In the genomic region with DNA sequence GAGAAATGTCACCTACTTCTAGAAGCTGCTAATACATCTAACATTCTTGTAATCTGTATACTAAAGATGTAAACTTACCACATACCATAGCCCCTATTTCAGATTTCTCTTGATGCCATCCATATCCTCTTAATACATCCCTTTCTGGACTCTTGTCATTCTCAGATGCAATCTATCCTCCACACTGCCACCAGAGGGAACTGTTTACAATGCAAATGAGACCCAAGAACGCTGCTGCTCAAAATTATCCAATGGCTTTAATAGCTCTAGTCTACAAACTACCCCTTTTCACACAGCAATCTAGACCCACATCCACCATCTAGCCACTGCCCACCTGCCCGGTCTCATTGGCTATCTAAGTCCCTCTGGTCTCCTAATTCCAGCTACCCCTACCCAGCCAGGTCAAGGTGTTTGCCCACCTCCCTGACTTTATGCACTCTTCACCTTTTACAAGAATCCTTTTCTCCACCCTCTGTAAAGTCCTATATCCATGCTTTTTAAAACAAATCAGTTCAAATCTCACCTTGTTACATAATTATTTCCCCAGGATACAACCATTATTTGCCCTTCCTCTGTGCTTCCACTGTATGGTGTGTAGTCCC, we compare ENCODE assay signal across 8 cellular contexts. TPM values are rescaled to one million over a fixed set of nuclear protein-coding genes. Genes with fewer than 3 reads are reported as not detected.
DNase-seq lines count a peak whose midpoint lies in the region; ATAC-seq, FAIRE-seq and TF ChIP-seq lines count a peak whose summit lies in the region.

No MANE protein-coding gene starts in this region.

- no peaks in the 10 kb centered on the region for H3K79me2 ChIP-seq in astrocyte (ENCODE audit: insufficient read depth, low read length)

- H3K36me3 ChIP-seq in astrocyte (ENCODE audit: insufficient read depth, low read length) = no peaks in the 10 kb centered on the region

- peak overlapping the region; percentile 12 for H3K27ac Mint-ChIP-seq in astrocyte (ENCODE audit: unreplicated experiment)

- no peaks in the 10 kb centered on the region for H3K4me1 ChIP-seq in astrocyte (ENCODE audit: insufficient read depth, low read length)

- H2AFZ ChIP-seq in astrocyte (ENCODE audit: low read depth, low read length) = no peak overlapping the region

- intact Hi-C loops in left colon (cut with DNase I, micrococcal nuclease) = no loop called here

- no peak overlapping the region for H3K4me3 Mint-ChIP-seq in astrocyte (ENCODE audit: unreplicated experiment)

- TF ChIP-seq POLR2A in GM18505 (IDR thresholded peaks at IDR 0.05; ENCODE audit: borderline replicate concordance, extremely low read depth, insufficient read depth, insufficient read length) = no peak

- H3K27me3 Mint-ChIP-seq in astrocyte (ENCODE audit: low read depth, unreplicated experiment) = no peaks in the 10 kb centered on the region

- no peak overlapping the region for H3K27ac ChIP-seq in astrocyte (ENCODE audit: low read depth, low read length)

- H3K9ac ChIP-seq in astrocyte (ENCODE audit: low read length) = no peak overlapping the region

- FAIRE-seq in astrocyte (lab: Jason Lieb, UNC) = peak; percentile 37

- peak; percentile 78 for TF ChIP-seq CTCF in astrocyte (IDR thresholded peaks at IDR 0.05; ENCODE audit: insufficient read depth, low read depth, low read length)

- H3K4me3 ChIP-seq in astrocyte (ENCODE audit: insufficient read depth, low read depth, low read length) = no peak overlapping the region

- H3K9me3 Mint-ChIP-seq in astrocyte (ENCODE audit: unreplicated experiment) = peaks cover 2% of the 10 kb centered on the region

- H3K36me3 Mint-ChIP-seq in astrocyte (ENCODE audit: low read depth, unreplicated experiment) = peaks cover 2% of the 10 kb centered on the region

- H3K27me3 ChIP-seq in astrocyte (ENCODE audit: insufficient read depth, low read length) = no peaks in the 10 kb centered on the region

- H3K9me3 ChIP-seq in astrocyte (ENCODE audit: insufficient read depth, low read depth, low read length) = no peaks in the 10 kb centered on the region

- H4K20me1 ChIP-seq in astrocyte (ENCODE audit: insufficient read depth, low read length) = no peaks in the 10 kb centered on the region

- no peak overlapping the region for H3K4me2 ChIP-seq in astrocyte (ENCODE audit: low read length)

- ATAC-seq in GM18505 (IDR thresholded peaks at IDR 0.05; ENCODE audit: unreplicated experiment) (peak; percentile 37), HG02981 (IDR thresholded peaks at IDR 0.05; ENCODE audit: unreplicated experiment) (peak; percentile 30), left colon (peak; percentile 71), GM19324 (IDR thresholded peaks at IDR 0.05; ENCODE audit: low FRiP score, unreplicated experiment) (no peak)

- DNase-seq in COLO829 (ENCODE audit: low spot score) (peak; percentile 64), NCI-H2107 treated with DMSO at 0.1 percent for 48 hours (lab: John Stamatoyannopoulos, UW; ENCODE audit: unreplicated experiment) (peak; percentile 77), astrocyte (ENCODE audit: low read depth) (peak; percentile 30), left colon (no peak)
- DNase-seq in stimulated activated CD8-positive, alpha-beta memory T cell treated with anti-CD3 and anti-CD28 coated beads, Interleukin-4, amount 100 ng/mL, for 48 hours = no peak

- H3K4me1 Mint-ChIP-seq in astrocyte (ENCODE audit: low read depth, unreplicated experiment) = peaks cover 3% of the 10 kb centered on the region

RNA-seq across cellular contexts. Expression of a gene that starts 14.8 kb away (rescaled TPM):
- total RNA-seq in astrocyte (7.4 and 9.9 TPM in 2 replicates), left colon (1 to 10 TPM in 1 of 2 donors, under 1 TPM in 1; 0.73 to 3.0 TPM)

RNA-seq across cellular contexts. Expression of a gene that starts 59.4 kb away (rescaled TPM):
- total RNA-seq in astrocyte = 3.7 and 5.0 TPM in 2 replicates
- 10 to 100 TPM in 1 of 2 donors, 1 to 10 TPM in 1; 8.3 to 11.6 TPM for total RNA-seq in left colon

Comparison
In these comparisons a context has a peak if more than half of its experiments do, and no peak if none do; other contexts are left out.
1. DNase-seq: peak in COLO829 (single experiment), NCI-H2107 treated with DMSO at 0.1 percent for 48 hours (single experiment) and astrocyte (single experiment); none in left colon (0 of 2) and stimulated activated CD8-positive, alpha-beta memory T cell treated with anti-CD3 and anti-CD28 coated beads, Interleukin-4, amount 100 ng/mL, for 48 hours (single experiment).